In the genomic region with DNA sequence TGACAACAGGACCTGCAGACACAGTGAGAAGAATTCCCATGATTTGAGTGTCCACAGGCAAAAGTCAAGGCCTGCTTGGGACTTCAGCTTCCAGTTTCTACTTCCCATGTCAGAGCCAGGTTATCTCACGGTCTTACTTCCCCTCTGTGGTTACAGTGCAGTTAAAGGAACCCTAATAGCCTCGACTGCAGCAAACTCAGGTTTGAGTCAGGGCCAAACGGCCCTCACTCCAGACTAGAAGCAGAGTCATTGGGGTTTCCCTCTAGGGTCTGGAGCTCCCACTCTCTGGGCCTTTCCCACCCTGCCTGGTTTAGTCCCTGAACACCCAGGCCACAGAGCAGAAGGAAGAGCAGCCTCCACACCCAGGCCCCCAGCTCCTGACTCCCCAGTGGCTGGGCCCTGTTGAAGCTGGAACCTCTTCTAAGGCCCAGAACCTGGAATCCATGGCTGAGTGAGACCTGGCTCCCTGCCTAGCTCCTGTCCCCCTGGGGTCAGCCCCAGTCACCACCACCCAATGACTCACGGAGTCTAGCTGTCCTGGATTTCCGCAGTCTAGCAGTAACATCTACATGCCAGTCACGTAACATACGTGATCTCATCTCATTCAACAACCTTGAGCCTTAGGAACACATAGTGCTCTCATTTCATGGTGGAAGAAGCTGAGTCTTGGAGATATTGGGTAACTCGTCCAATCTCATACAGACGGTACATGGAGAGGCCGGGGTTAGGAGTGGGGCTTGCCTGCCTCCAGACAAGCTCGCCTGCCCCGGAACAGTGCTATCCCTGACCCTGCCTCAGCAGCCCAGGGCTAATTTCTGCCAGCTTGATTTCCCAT, we compare ENCODE assay signal across 2 cellular contexts.
TF ChIP-seq lines count a peak whose summit lies in the region.

No MANE protein-coding gene starts in this region.

TF ChIP-seq in A549, 52 proteins besides CTCF, POLR2A, EP300 and RAD21 (continued from another document):
- TF ChIP-seq, protein P1, sequence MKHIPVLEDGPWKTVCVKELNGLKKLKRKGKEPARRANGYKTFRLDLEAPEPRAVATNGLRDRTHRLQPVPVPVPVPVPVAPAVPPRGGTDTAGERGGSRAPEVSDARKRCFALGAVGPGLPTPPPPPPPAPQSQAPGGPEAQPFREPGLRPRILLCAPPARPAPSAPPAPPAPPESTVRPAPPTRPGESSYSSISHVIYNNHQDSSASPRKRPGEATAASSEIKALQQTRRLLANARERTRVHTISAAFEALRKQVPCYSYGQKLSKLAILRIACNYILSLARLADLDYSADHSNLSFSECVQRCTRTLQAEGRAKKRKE (CRISPR knock-in tag; IDR thresholded peaks at IDR 0.05; ENCODE audit: low read depth), result no peak
- no peak for TF ChIP-seq MAFK (IDR thresholded peaks at IDR 0.05; ENCODE audit: partially characterized antibody)
- TF ChIP-seq KDM1A (IDR thresholded peaks at IDR 0.05; ENCODE audit: low read depth), result no peak
- TF ChIP-seq ZSCAN20 (CRISPR knock-in tag; IDR thresholded peaks at IDR 0.05), result no peak
- TF ChIP-seq MAZ (IDR thresholded peaks at IDR 0.05; ENCODE audit: borderline replicate concordance, low read depth, low read length), result no peak

TF ChIP-seq in HCT116, 20 proteins besides CTCF, POLR2A, EP300 and RAD21 (continued from another document):
- no peak for TF ChIP-seq POLR2AphosphoS5 (IDR thresholded peaks at IDR 0.05; ENCODE audit: low read depth, low read length)
TF ChIP-seq in HCT116: peak in this region for 1.
